ENCODE assay signal across 12 cellular contexts in genomic region chr9:97895695-97896332, GRCh38. TPM values are rescaled to one million over a fixed set of nuclear protein-coding genes. Genes with fewer than 3 reads are reported as not detected.
A peak's percentile ranks its signal among the peaks of the same experiment; 100 is the strongest.
DNase-seq lines count a peak whose midpoint lies in the region; ATAC-seq and TF ChIP-seq lines count a peak whose summit lies in the region.
"Had no signal": no experiment of that assay in that cellular context is flagged by ENCODE, and none has a peak within 500 bp of the region (broad histone marks: within the 10 kb centered on the region; RNA-seq: fewer than 3 reads in every experiment).

No MANE protein-coding gene starts in this region.

- DNase-seq in AG04450 (ENCODE audit: low read depth, low spot score): no peak
- DNase-seq in GM10248 (ENCODE audit: extremely low spot score): no peak
- DNase-seq in NCI-H460 (ENCODE audit: extremely low read depth, low read depth): peak; percentile 33
- DNase-seq in fibroblast of mammary gland (ENCODE audit: low read depth): peak; percentile 54
- DNase-seq in omental fat pad (ENCODE audit: low spot score): no peak
- DNase-seq in left ventricle myocardium superior: no peak
- no peak for DNase-seq in GM19238 (ENCODE audit: insufficient read length, low spot score)
- no peak for DNase-seq in testis
- DNase-seq: effector memory CD8-positive, alpha-beta T cell; NCI-H2171; stimulated activated CD4-positive, alpha-beta T cell treated with anti-CD3 and anti-CD28 coated beads, Interleukin-4, amount 100 ng/mL, for 4 hours had no signal

- H3K4me3 ChIP-seq in AG04450 (ENCODE audit: low read depth, low read length) (no peak overlapping the region), fibroblast of mammary gland (ENCODE audit: control insufficient read depth, low read depth, low read length) (no peak overlapping the region), testis (no peak overlapping the region)

- intact Hi-C loops in left ventricle myocardium superior (cut with micrococcal nuclease) (no loop called here), testis (cut with DNase I; ENCODE audit: low total_unique reads) (no loop called here)

- TF ChIP-seq POLR2A in testis (IDR thresholded peaks at IDR 0.05): no peak

- no peaks in the 10 kb centered on the region for H3K36me3 ChIP-seq in testis (ENCODE audit: low read depth, missing control alignments)

- H3K27ac ChIP-seq in AG04450 (ENCODE audit: low read depth, low read length) (no peak overlapping the region), testis (no peak overlapping the region)

- CTCF ChIA-PET in AG04450 (lab: Charles Lee): no interaction called here
- CTCF ChIA-PET in GM10248 (lab: Yijun Ruan, JAX): interaction anchor here (1.3 to 1.7 kb wide), 3 partner anchors 15 to 27 kb away, joined by 3 to 5 read pairs (median 4); partner anchors contain the start of gene TRMO

- ATAC-seq in omental fat pad (ENCODE audit: low FRiP score): no peak
- no peak for ATAC-seq in left ventricle myocardium superior
- ATAC-seq: effector memory CD8-positive, alpha-beta T cell had no signal

- no peaks in the 10 kb centered on the region for H3K4me1 ChIP-seq in testis

- POLR2A ChIA-PET in AG04450 (lab: Yijun Ruan, JAX) (no interaction called here), GM10248 (lab: Yijun Ruan, JAX) (interaction anchor here (0.6 kb wide), 1 partner anchor 131 kb away, joined by 7 read pairs; no protein-coding TSS in a partner anchor)

- H3K27me3 ChIP-seq in AG04450 (ENCODE audit: control insufficient read depth, insufficient read depth, low read length) (peaks cover 5% of the 10 kb centered on the region), testis (no peaks in the 10 kb centered on the region)

- 84 to 85% methylated on average over 6 of the region's 6 CpGs for WGBS in testis, 2 donors

- H3K9me3 ChIP-seq in AG04450 (ENCODE audit: control insufficient read depth, insufficient read depth, low read length) (peaks cover 4% of the 10 kb centered on the region; the same call in 1 of the 2 replicates), testis (no peaks in the 10 kb centered on the region)

- TF ChIP-seq CTCF in AG04450 (IDR thresholded peaks at IDR 0.05; ENCODE audit: low read depth, low read length) (0 out of 2 replicates have a peak, but pooled peaks have one; percentile 4), GM10248 (IDR thresholded peaks at IDR 0.05; ENCODE audit: control extremely low read depth, extremely low read depth, low read depth, missing control alignments) (peak; percentile 8), fibroblast of mammary gland (conservative IDR thresholded peaks at IDR 0.05; ENCODE audit: control insufficient read depth, insufficient read depth, low read depth, low read length) (peak; percentile 18), omental fat pad (IDR thresholded peaks at IDR 0.05) (no peak), testis (IDR thresholded peaks at IDR 0.05) (no peak)

RNA-seq across cellular contexts. Expression of gene TRMO, which starts 26.5 kb away (rescaled TPM):
- polyA plus RNA-seq in AG04450 (2011; rRNA removed): 11.1 and 12.6 TPM in 2 replicates
- polyA minus RNA-seq in AG04450 (2011; rRNA and poly(A)+ RNA removed): 8.3 and 11.2 TPM in 2 replicates
- total RNA-seq in NCI-H460 (2014; rRNA removed; shearing (Covaris generic)): 19.6 and 21.8 TPM in 2 replicates
- 13.7 and 25.7 TPM in 2 replicates for polyA plus RNA-seq in NCI-H460 (2014; cell fraction: nucleus; rRNA removed)
- 10 to 100 TPM; 22.3 to 31.2 (median 24.3) TPM for total RNA-seq in omental fat pad
- total RNA-seq in left ventricle myocardium superior: 6.0 TPM
- 10 to 100 TPM; 33.2 to 40.1 TPM for total RNA-seq in testis
- polyA plus RNA-seq in testis (ENCODE audit: insufficient read depth, low read depth, low replicate concordance): 37.3 TPM

RNA-seq across cellular contexts. Expression of gene HEMGN, which starts 42.2 kb away (rescaled TPM):
- polyA plus RNA-seq in AG04450 (2011; rRNA removed) (not detected in 2 replicates), testis (ENCODE audit: insufficient read depth, low read depth, low replicate concordance) (22.2 TPM)
- not detected in 2 replicates for polyA minus RNA-seq in AG04450 (2011; rRNA and poly(A)+ RNA removed)
- total RNA-seq in NCI-H460 (2014; rRNA removed; shearing (Covaris generic)): not detected in 2 replicates
- not detected in 2 replicates for polyA plus RNA-seq in NCI-H460 (2014; cell fraction: nucleus; rRNA removed)
- total RNA-seq in omental fat pad (1 to 10 TPM in 1 of 4 donors, under 1 TPM in 2, not detected in 1; 0.19 to 1.1 (median 0.44) TPM), left ventricle myocardium superior (not detected), testis (10 to 100 TPM; 11.8 to 43.5 TPM)

RNA-seq across cellular contexts. Expression of gene FOXE1, which starts 42.8 kb away (rescaled TPM):
- polyA plus RNA-seq in AG04450 (2011; rRNA removed) (0.06 and 0.07 TPM in 2 replicates), testis (ENCODE audit: insufficient read depth, low read depth, low replicate concordance) (0.62 TPM)
- not detected in 2 replicates for polyA minus RNA-seq in AG04450 (2011; rRNA and poly(A)+ RNA removed)
- 0.05 and 0.26 TPM in 2 replicates for total RNA-seq in NCI-H460 (2014; rRNA removed; shearing (Covaris generic))
- 0.22 TPM in 1 of 2 replicates, not detected in the other for polyA plus RNA-seq in NCI-H460 (2014; cell fraction: nucleus; rRNA removed)
- total RNA-seq in omental fat pad (not detected), left ventricle myocardium superior (not detected), testis (1 to 10 TPM; 1.1 to 1.9 TPM)
- total RNA-seq: mononuclear cell had no signal

Comparison
In these comparisons a context has a peak if more than half of its experiments do, and no peak if none do; other contexts are left out.
1. DNase-seq: peak in NCI-H460 (single experiment) and fibroblast of mammary gland (single experiment); none in AG04450 (single experiment), GM10248 (single experiment), omental fat pad (single experiment), left ventricle myocardium superior (single experiment), GM19238 (single experiment) and testis (single experiment).
2. CTCF ChIP-seq: peak in AG04450 (single experiment), GM10248 (single experiment) and fibroblast of mammary gland (single experiment); none in omental fat pad (0 of 3) and testis (0 of 3).
3. RNA of gene HEMGN, which starts 42.2 kb away (total RNA-seq): 11.8 to 43.5 TPM in testis; 0.19 to 1.1 TPM in omental fat pad, not detected in NCI-H460 and not detected in left ventricle myocardium superior (single experiment); every median in the first group is over 4 times any median in the second.